ENCODE assay signal across 13 cellular contexts in the genomic region with DNA sequence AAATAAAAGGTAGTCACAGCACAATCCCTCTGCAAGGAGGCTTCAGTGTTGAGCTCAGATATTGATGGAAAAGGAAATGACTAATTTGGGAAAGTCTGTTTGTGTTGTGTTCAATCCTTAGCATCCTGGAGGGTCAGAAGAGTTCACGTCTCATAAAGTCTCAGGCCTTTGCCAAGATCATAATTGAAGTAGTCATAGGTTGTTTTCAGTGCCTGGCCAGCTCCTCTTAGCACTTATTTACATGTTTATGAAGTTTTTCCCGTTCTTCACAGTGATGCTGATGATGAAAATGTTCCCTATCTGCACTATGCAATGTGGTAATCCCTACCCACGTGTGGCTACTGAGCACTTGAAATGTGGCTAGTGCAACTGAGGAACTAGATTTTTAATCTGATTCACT.
DNase-seq lines count a peak whose midpoint lies in the region; ATAC-seq lines count a peak whose summit lies in the region.
"Had no signal": no experiment of that assay in that cellular context is flagged by ENCODE, and none has a peak within 500 bp of the region (broad histone marks: within the 10 kb centered on the region; RNA-seq: fewer than 3 reads in every experiment).

No MANE protein-coding gene starts in this region.

- no peaks in the 10 kb centered on the region for H3K27me3 ChIP-seq in aorta (ENCODE audit: control insufficient read depth in 1 of 2, insufficient read depth in 2 of 2, low read length in 1 of 2)

- WGBS in aorta, 2 donors: 57 to 59% methylated on average over 3 of the region's 3 CpGs

- H3K4me1 Mint-ChIP-seq in stimulated activated naive CD8-positive, alpha-beta T cell treated with anti-CD3 and anti-CD28 coated beads, Interleukin-15, amount 100 ng/mL, for 72 hours: peaks cover 10% of the 10 kb centered on the region

- peak; percentile 60 for ATAC-seq in stimulated activated naive CD8-positive, alpha-beta T cell treated with anti-CD3 and anti-CD28 coated beads, Interleukin-15, Interleukin-2, amounts not matched to agents 100 U/mL and 50 U/mL, for 24 hours
- ATAC-seq in stimulated activated naive CD8-positive, alpha-beta T cell treated with anti-CD3 and anti-CD28 coated beads, Interleukin-15, amount 100 ng/mL, for 72 hours: no peak
- peak; percentile 46 for ATAC-seq in aorta (ENCODE audit: low FRiP score)

- H3K27ac ChIP-seq in aorta (ENCODE audit: low read depth in 1 of 2, low read length in 2 of 2): no peak overlapping the region
- H3K27ac ChIP-seq: PC-9 had no signal

- H3K4me1 ChIP-seq in aorta (ENCODE audit: control insufficient read depth in 1 of 2, insufficient read depth in 2 of 2, low read length in 2 of 2): no peaks in the 10 kb centered on the region

- peaks cover 10 to 15% of the 10 kb centered on the region in 2 donors for H3K9me3 Mint-ChIP-seq in stimulated activated naive CD8-positive, alpha-beta T cell treated with anti-CD3 and anti-CD28 coated beads, Interleukin-15, amount 100 ng/mL, for 72 hours
- H3K9me3 Mint-ChIP-seq: CD4-positive, alpha-beta T cell; naive B cell had no signal

- H3K4me3 ChIP-seq in aorta (ENCODE audit: low read length in 2 of 2): no peak overlapping the region
- H3K4me3 ChIP-seq: PC-9 had no signal

- no peak overlapping the region for H3K27ac Mint-ChIP-seq in stimulated activated naive CD8-positive, alpha-beta T cell treated with anti-CD3 and anti-CD28 coated beads, Interleukin-15, amount 100 ng/mL, for 72 hours
- H3K27ac Mint-ChIP-seq: CD4-positive, alpha-beta T cell; naive B cell had no signal

- DNase-seq in stimulated activated naive CD8-positive, alpha-beta T cell treated with anti-CD3 and anti-CD28 coated beads, Interleukin-15, Interleukin-2, amounts not matched to agents 100 U/mL and 50 U/mL, for 24 hours: no peak
- DNase-seq in stimulated activated naive CD8-positive, alpha-beta T cell treated with anti-CD3 and anti-CD28 coated beads, Interleukin-15, amount 100 ng/mL, for 72 hours: no peak
- peak; percentile 33 for DNase-seq in astrocyte of the hippocampus (ENCODE audit: low read depth, low spot score)
- DNase-seq in hepatic stellate cell (ENCODE audit: low spot score): peak; percentile 32
- DNase-seq in aorta: no peak
- no peak for DNase-seq in DMS153 treated with DMSO at 0.1 percent for 48 hours (lab: John Stamatoyannopoulos, UW; ENCODE audit: unreplicated experiment)
- DNase-seq in NCI-H2196 treated with DMSO at 0.1 percent for 48 hours (lab: John Stamatoyannopoulos, UW; ENCODE audit: unreplicated experiment): no peak
- no peak for DNase-seq in D341Med (ENCODE audit: low spot score)
- DNase-seq: CD4-positive, alpha-beta T cell; glutamatergic neuron; naive B cell; NCI-H1105; PC-9 had no signal

- intact Hi-C loops in aorta (cut with DNase I): loop anchor here in 1 of 2 donors (5.0 kb wide), 1 partner anchor 57 kb away; no protein-coding TSS in a partner anchor

- no peaks in the 10 kb centered on the region for H3K36me3 ChIP-seq in aorta (ENCODE audit: control insufficient read depth in 1 of 2, insufficient read depth in 2 of 2, low read length in 1 of 2)

- no peaks in the 10 kb centered on the region for H3K27me3 Mint-ChIP-seq in stimulated activated naive CD8-positive, alpha-beta T cell treated with anti-CD3 and anti-CD28 coated beads, Interleukin-15, amount 100 ng/mL, for 72 hours
- H3K27me3 Mint-ChIP-seq: CD4-positive, alpha-beta T cell; naive B cell had no signal

- no peak overlapping the region for H3K4me3 Mint-ChIP-seq in stimulated activated naive CD8-positive, alpha-beta T cell treated with anti-CD3 and anti-CD28 coated beads, Interleukin-15, amount 100 ng/mL, for 72 hours
- H3K4me3 Mint-ChIP-seq: CD4-positive, alpha-beta T cell; naive B cell had no signal

- H3K9me3 ChIP-seq in aorta (ENCODE audit: control insufficient read depth, low read length): no peaks in the 10 kb centered on the region

Comparison
In these comparisons a context has a peak if more than half of its experiments do, and no peak if none do; other contexts are left out.
1. DNase-seq: peak in astrocyte of the hippocampus (single experiment) and hepatic stellate cell (single experiment); none in stimulated activated naive CD8-positive, alpha-beta T cell treated with anti-CD3 and anti-CD28 coated beads, Interleukin-15, Interleukin-2, amounts not matched to agents 100 U/mL and 50 U/mL, for 24 hours (single experiment), stimulated activated naive CD8-positive, alpha-beta T cell treated with anti-CD3 and anti-CD28 coated beads, Interleukin-15, amount 100 ng/mL, for 72 hours (0 of 2), aorta (0 of 2), DMS153 treated with DMSO at 0.1 percent for 48 hours (single experiment), NCI-H2196 treated with DMSO at 0.1 percent for 48 hours (single experiment) and D341Med (single experiment).